In the genomic region with DNA sequence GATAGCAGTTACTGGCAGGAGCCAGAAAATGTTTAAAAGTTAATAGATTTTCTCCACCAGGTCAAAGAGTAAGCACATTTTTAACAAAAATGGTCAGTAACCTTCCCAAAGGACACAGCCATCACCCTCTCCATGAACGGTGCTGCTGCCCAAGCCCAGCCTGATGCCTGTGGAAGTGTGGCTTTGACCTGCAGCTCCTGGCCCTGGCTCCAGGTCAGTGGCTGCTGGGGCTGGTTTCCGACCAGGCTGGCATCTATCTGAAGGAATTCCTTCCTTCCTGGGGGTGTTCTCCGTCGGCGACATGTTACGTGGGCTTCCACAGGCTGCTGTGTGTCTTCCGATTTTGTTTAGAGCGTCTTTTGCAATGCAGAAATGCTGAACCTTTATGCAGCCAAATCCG, we compare ENCODE assay signal across 25 cellular contexts.
"Had no signal": no experiment of that assay in that cellular context is flagged by ENCODE, and none has a peak within 500 bp of the region (broad histone marks: within the 10 kb centered on the region; RNA-seq: fewer than 3 reads in every experiment).

No MANE protein-coding gene starts in this region.

- H3K27ac ChIP-seq: colonic mucosa, epithelial cell of prostate, foreskin keratinocyte, gastroesophageal sphincter, neutrophil, parathyroid adenoma, prostate gland, skin epidermis, spleen, testis, tibial artery had no signal

- ATAC-seq: esophagus mucosa; foreskin keratinocyte; gastroesophageal sphincter; heart left ventricle; left colon; mucosa of descending colon; right cardiac atrium; stimulated activated memory B cell treated with anti-CD40 and anti-IgM and Interleukin-4, amounts not matched to agents 10 μg/mL and 1 μg/mL and 100 μg/mL, for 72 hours; stimulated activated naive CD8-positive, alpha-beta T cell treated with anti-CD3 and anti-CD28 coated beads, Interleukin-15, Interleukin-2, amounts not matched to agents 100 U/mL and 50 U/mL, for 24 hours had no signal

- H3K9me3 ChIP-seq: colonic mucosa, gastroesophageal sphincter, heart left ventricle, mucosa of descending colon, neutrophil, prostate gland, spleen, testis, tibial artery had no signal

- DNase-seq: colonic mucosa; effector CD8-positive, alpha-beta T cell; endodermal cell; foreskin keratinocyte; hippocampal formation; left colon; mesenchymal stem cell; mucosa of descending colon; naive B cell; spleen; stimulated activated CD4-positive, alpha-beta T cell treated with anti-CD3 and anti-CD28 coated beads, Interleukin-4, amount 100 ng/mL, for 4 hours; stimulated activated naive CD8-positive, alpha-beta T cell treated with anti-CD3 and anti-CD28 coated beads, Interleukin-15, Interleukin-2, amounts not matched to agents 100 U/mL and 50 U/mL, for 24 hours; substantia nigra; testis; tibial artery had no signal

- H3K27me3 ChIP-seq: colonic mucosa, foreskin keratinocyte, gastroesophageal sphincter, heart left ventricle, neutrophil, spleen, testis, tibial artery had no signal

- H3K9ac ChIP-seq: parathyroid adenoma had no signal

- H3K4me3 ChIP-seq: colonic mucosa, gastroesophageal sphincter, heart left ventricle, mucosa of descending colon, prostate gland, skin epidermis, spleen, testis, tibial artery had no signal

- H3K4me1 ChIP-seq: colonic mucosa, foreskin keratinocyte, parathyroid adenoma, prostate gland, spleen, tibial artery had no signal

- H3K36me3 ChIP-seq: colonic mucosa had no signal
